Comparison of ENCODE assay signal across 8 cellular contexts in genomic region chrX:12999422-12999821, GRCh38. TPM values are rescaled to one million over a fixed set of nuclear protein-coding genes. Genes with fewer than 3 reads are reported as not detected.
DNase-seq lines count a peak whose midpoint lies in the region; ATAC-seq and TF ChIP-seq lines count a peak whose summit lies in the region.

No MANE protein-coding gene starts in this region.

- TF ChIP-seq EP300 in gastroesophageal sphincter (IDR thresholded peaks at IDR 0.05): no peak

- no peaks in the 10 kb centered on the region for H3K27me3 Mint-ChIP-seq in activated CD4-positive, alpha-beta T cell treated with anti-CD3 and anti-CD28 coated beads, Interleukin-2, amount 10 ng/mL, durations not matched to agents 7 days and 5 days
- no peaks in the 10 kb centered on the region for H3K27me3 Mint-ChIP-seq in neural crest cell (ENCODE audit: low read depth)

- H3K4me3 ChIP-seq in gastroesophageal sphincter: no peak overlapping the region

- peak overlapping the region; percentile 72 for H3K4me3 Mint-ChIP-seq in activated CD4-positive, alpha-beta T cell treated with anti-CD3 and anti-CD28 coated beads, Interleukin-2, amount 10 ng/mL, durations not matched to agents 7 days and 5 days
- H3K4me3 Mint-ChIP-seq in neural crest cell: peak overlapping the region; percentile 54

- no peaks in the 10 kb centered on the region for H3K9me3 ChIP-seq in gastroesophageal sphincter

- no peaks in the 10 kb centered on the region for H3K4me1 ChIP-seq in gastroesophageal sphincter

- H3K27me3 ChIP-seq in gastroesophageal sphincter: no peaks in the 10 kb centered on the region

- ATAC-seq in HG02943 (IDR thresholded peaks at IDR 0.05; ENCODE audit: low read depth, unreplicated experiment) (peak; percentile 47), left colon (no peak), gastroesophageal sphincter (no peak)

- DNase-seq in activated CD4-positive, alpha-beta T cell treated with anti-CD3 and anti-CD28 coated beads, Interleukin-2, amount 10 ng/mL, durations not matched to agents 7 days and 5 days: peak; percentile 55
- DNase-seq in neural crest cell (ENCODE audit: low read depth, low spot score) (no peak), left colon (no peak), AG08396 (ENCODE audit: low spot score) (no peak), mesenteric fat pad (ENCODE audit: low spot score) (no peak)

- no peak overlapping the region for H3K27ac ChIP-seq in gastroesophageal sphincter

- intact Hi-C loops in left colon (cut with DNase I, micrococcal nuclease): no loop called here

- H3K27ac Mint-ChIP-seq in activated CD4-positive, alpha-beta T cell treated with anti-CD3 and anti-CD28 coated beads, Interleukin-2, amount 10 ng/mL, durations not matched to agents 7 days and 5 days: peak overlapping the region; percentile 97
- H3K27ac Mint-ChIP-seq in neural crest cell (ENCODE audit: unreplicated experiment): peak overlapping the region; percentile 84

- H3K36me3 Mint-ChIP-seq in activated CD4-positive, alpha-beta T cell treated with anti-CD3 and anti-CD28 coated beads, Interleukin-2, amount 10 ng/mL, durations not matched to agents 7 days and 5 days (ENCODE audit: low read depth): peaks cover 8% of the 10 kb centered on the region
- no peaks in the 10 kb centered on the region for H3K36me3 Mint-ChIP-seq in neural crest cell (ENCODE audit: low read depth)

- H3K9me3 Mint-ChIP-seq in activated CD4-positive, alpha-beta T cell treated with anti-CD3 and anti-CD28 coated beads, Interleukin-2, amount 10 ng/mL, durations not matched to agents 7 days and 5 days: no peaks in the 10 kb centered on the region
- H3K9me3 Mint-ChIP-seq in neural crest cell: peaks cover 3% of the 10 kb centered on the region

- TF ChIP-seq POLR2A in GM18526 (IDR thresholded peaks at IDR 0.05; ENCODE audit: extremely low read depth, insufficient read length) (peak; percentile 33), gastroesophageal sphincter (IDR thresholded peaks at IDR 0.05) (no peak)

- H3K36me3 ChIP-seq in gastroesophageal sphincter: no peaks in the 10 kb centered on the region

- POLR2A ChIA-PET in activated CD4-positive, alpha-beta T cell treated with anti-CD3 and anti-CD28 coated beads, Interleukin-2, amount 10 ng/mL, durations not matched to agents 7 days and 5 days (lab: Charles Lee): interaction anchor here (0.7 to 2.5 kb wide), 3 partner anchors 20 to 86 kb away, joined by 3 to 12 read pairs (median 3); no protein-coding TSS in a partner anchor

- TF ChIP-seq CTCF in neural crest cell (conservative IDR thresholded peaks at IDR 0.05) (no peak), gastroesophageal sphincter (IDR thresholded peaks at IDR 0.05) (no peak)

- CTCF ChIA-PET in activated CD4-positive, alpha-beta T cell treated with anti-CD3 and anti-CD28 coated beads, Interleukin-2, amount 10 ng/mL, durations not matched to agents 7 days and 5 days (lab: Charles Lee): interaction anchor here (1.0 to 2.5 kb wide), 3 partner anchors 21 to 53 kb away, joined by 4 to 9 read pairs (median 5); no protein-coding TSS in a partner anchor

- H3K4me1 Mint-ChIP-seq in activated CD4-positive, alpha-beta T cell treated with anti-CD3 and anti-CD28 coated beads, Interleukin-2, amount 10 ng/mL, durations not matched to agents 7 days and 5 days: peaks cover 75% of the 10 kb centered on the region
- peaks cover 38% of the 10 kb centered on the region for H3K4me1 Mint-ChIP-seq in neural crest cell

- 70 to 72% methylated on average over 9 of the region's 9 CpGs for WGBS in gastroesophageal sphincter (ENCODE audit: low coverage in 1 of 2), 2 donors

RNA-seq across cellular contexts. Expression of gene TMSB4X, which starts 24.5 kb away (rescaled TPM):
- 1,000 to 10,000 TPM; 9,113 to 9,418 TPM for total RNA-seq in activated CD4-positive, alpha-beta T cell treated with anti-CD3 and anti-CD28 coated beads, Interleukin-2, amount 10 ng/mL, durations not matched to agents 7 days and 5 days
- total RNA-seq in neural crest cell: 2,548 and 2,664 TPM in 2 replicates
- 1,000 to 10,000 TPM; 4,840 to 5,007 TPM for total RNA-seq in left colon
- 1,000 to 10,000 TPM; 2,260 to 4,561 (median 3,693) TPM for total RNA-seq in gastroesophageal sphincter
- total RNA-seq in mesenteric fat pad: 3,940 TPM

RNA-seq across cellular contexts. Expression of gene FAM9C, which starts 45.0 kb away (rescaled TPM):
- total RNA-seq in activated CD4-positive, alpha-beta T cell treated with anti-CD3 and anti-CD28 coated beads, Interleukin-2, amount 10 ng/mL, durations not matched to agents 7 days and 5 days: not detected
- total RNA-seq in neural crest cell: 0.07 and 0.25 TPM in 2 replicates
- total RNA-seq in left colon: under 1 TPM; 0.09 to 0.17 TPM
- total RNA-seq in gastroesophageal sphincter: not detected
- not detected for total RNA-seq in mesenteric fat pad
